In genomic region chr18:39345321-39345720, GRCh38 we compare ENCODE assay signal across 27 cellular contexts.
A peak's percentile ranks its signal among the peaks of the same experiment; 100 is the strongest.
DNase-seq lines count a peak whose midpoint lies in the region; ATAC-seq and TF ChIP-seq lines count a peak whose summit lies in the region.
"Had no signal": no experiment of that assay in that cellular context is flagged by ENCODE, and none has a peak within 500 bp of the region (broad histone marks: within the 10 kb centered on the region; RNA-seq: fewer than 3 reads in every experiment).

No MANE protein-coding gene starts in this region.

- H3K4me3 ChIP-seq in AG04449 (ENCODE audit: low read depth, low read length) (no peak overlapping the region), fibroblast of villous mesenchyme (ENCODE audit: low read depth, low read length) (no peak overlapping the region)
- H3K4me3 ChIP-seq: heart right ventricle, pancreas, spleen, transverse colon had no signal

- H3K4me3 Mint-ChIP-seq in activated naive CD8-positive, alpha-beta T cell treated with anti-CD3 and anti-CD28 coated beads for 36 hours, result no peak overlapping the region
- H3K4me3 Mint-ChIP-seq: activated naive CD4-positive, alpha-beta T cell treated with anti-CD3 and anti-CD28 coated beads for 36 hours; activated T-cell treated with anti-CD3 and anti-CD28 coated beads, Interleukin-2, amount 50 U/mL, for 72 hours; CD4-positive, alpha-beta T cell had no signal

- ATAC-seq in HG03565 (IDR thresholded peaks at IDR 0.05; ENCODE audit: unreplicated experiment), result no peak
- ATAC-seq: activated T-cell treated with anti-CD3 and anti-CD28 coated beads, Interleukin-2, amount 50 U/mL, for 72 hours; HCT116; heart right ventricle; left cardiac atrium; pancreas had no signal

- TF ChIP-seq CTCF in AG04449 (IDR thresholded peaks at IDR 0.05; ENCODE audit: insufficient read depth, low read length, missing control alignments), result no peak
- TF ChIP-seq CTCF in fibroblast of villous mesenchyme (IDR thresholded peaks at IDR 0.05; ENCODE audit: insufficient read depth, low read depth, low read length), result no peak

- no peaks in the 10 kb centered on the region for H3K4me1 Mint-ChIP-seq in activated naive CD8-positive, alpha-beta T cell treated with anti-CD3 and anti-CD28 coated beads for 36 hours

- POLR2A ChIA-PET in AG04449 (lab: Yijun Ruan, JAX), result no interaction called here

- no peaks in the 10 kb centered on the region for H3K27me3 Mint-ChIP-seq in activated naive CD8-positive, alpha-beta T cell treated with anti-CD3 and anti-CD28 coated beads for 36 hours
- H3K27me3 Mint-ChIP-seq: CD4-positive, alpha-beta T cell had no signal

- H3K27ac Mint-ChIP-seq in activated naive CD8-positive, alpha-beta T cell treated with anti-CD3 and anti-CD28 coated beads for 36 hours, result no peak overlapping the region
- H3K27ac Mint-ChIP-seq: activated naive CD4-positive, alpha-beta T cell treated with anti-CD3 and anti-CD28 coated beads for 36 hours; CD4-positive, alpha-beta T cell had no signal

- H3K9me3 Mint-ChIP-seq in activated naive CD8-positive, alpha-beta T cell treated with anti-CD3 and anti-CD28 coated beads for 36 hours, result peaks cover 1% of the 10 kb centered on the region

- CTCF ChIA-PET in AG04449 (lab: Yijun Ruan, JAX), result no interaction called here

- no peaks in the 10 kb centered on the region for H3K36me3 Mint-ChIP-seq in activated naive CD8-positive, alpha-beta T cell treated with anti-CD3 and anti-CD28 coated beads for 36 hours

- DNase-seq in AG04449 (ENCODE audit: low read depth, low spot score) (peak; percentile 17), EH (ENCODE audit: low read depth) (peak; percentile 92), NCI-H226 (peak; percentile 2), fibroblast of villous mesenchyme (ENCODE audit: low read depth) (peak; percentile 69), NOMO-1 (lab: John Stamatoyannopoulos, UW; ENCODE audit: unreplicated experiment in 2 of 2) (no peak), GF-D8 (lab: John Stamatoyannopoulos, UW) (no peak)
- no peak for DNase-seq in activated naive CD8-positive, alpha-beta T cell treated with anti-CD3 and anti-CD28 coated beads for 36 hours
- DNase-seq: activated CD4-positive, CD25-positive, alpha-beta regulatory T cell; activated naive CD4-positive, alpha-beta T cell treated with anti-CD3 and anti-CD28 coated beads for 36 hours; activated T-cell treated with anti-CD3 and anti-CD28 coated beads, Interleukin-2, amount 50 U/mL, for 72 hours; amniotic stem cell; CD4-positive, alpha-beta T cell; foreskin melanocyte; heart right ventricle; Kasumi-1; left cardiac atrium; MV-4-11; NCI-H1694; NCI-H2171 treated with DMSO at 0.1 percent for 48 hours; NCI-H526; pancreas; spleen; stimulated activated CD4-positive, alpha-beta T cell treated with anti-CD3 and anti-CD28 coated beads, Interleukin-2, amount 100 ng/mL, for 48 hours; T-helper 1 cell; transverse colon had no signal

Comparison
In these comparisons a context has a peak if more than half of its experiments do, and no peak if none do; other contexts are left out.
1. DNase-seq: peak in AG04449 (single experiment), EH (single experiment), NCI-H226 (single experiment) and fibroblast of villous mesenchyme (single experiment); none in activated naive CD8-positive, alpha-beta T cell treated with anti-CD3 and anti-CD28 coated beads for 36 hours (single experiment), NOMO-1 (0 of 2) and GF-D8 (single experiment).